Comparison of ENCODE assay signal across 20 cellular contexts in genomic region chr9:110112792-110113191, GRCh38.
"Had no signal": no experiment of that assay in that cellular context is flagged by ENCODE, and none has a peak within 500 bp of the region (broad histone marks: within the 10 kb centered on the region; RNA-seq: fewer than 3 reads in every experiment).

No MANE protein-coding gene starts in this region.

- H3K36me3 ChIP-seq: esophagus squamous epithelium, left ventricle myocardium inferior, ovary, thoracic aorta, uterus had no signal

- H3K9me3 Mint-ChIP-seq: activated CD4-positive, alpha-beta memory T cell treated with anti-CD3 and anti-CD28 coated beads, Interleukin-2, amount 10 ng/mL, durations not matched to agents 7 days and 5 days; activated naive CD8-positive, alpha-beta T cell treated with anti-CD3 and anti-CD28 coated beads for 36 hours; activated T-cell treated with anti-CD3 and anti-CD28 coated beads, Interleukin-2, amount 50 U/mL, for 72 hours; stimulated activated naive CD8-positive, alpha-beta T cell treated with anti-CD3 and anti-CD28 coated beads, Interleukin-15, amount 100 ng/mL, for 72 hours had no signal

- H3K27ac Mint-ChIP-seq: activated CD4-positive, alpha-beta memory T cell treated with anti-CD3 and anti-CD28 coated beads, Interleukin-2, amount 10 ng/mL, durations not matched to agents 7 days and 5 days; activated CD4-positive, alpha-beta T cell treated with anti-CD3 and anti-CD28 coated beads for 36 hours; activated naive CD8-positive, alpha-beta T cell treated with anti-CD3 and anti-CD28 coated beads for 36 hours; activated T-cell treated with anti-CD3 and anti-CD28 coated beads, Interleukin-2, amount 50 U/mL, for 72 hours; stimulated activated naive CD8-positive, alpha-beta T cell treated with anti-CD3 and anti-CD28 coated beads, Interleukin-15, amount 100 ng/mL, for 72 hours had no signal

- DNase-seq: activated CD4-positive, alpha-beta memory T cell treated with anti-CD3 and anti-CD28 coated beads, Interleukin-2, amount 10 ng/mL, durations not matched to agents 7 days and 5 days; activated CD4-positive, alpha-beta T cell treated with anti-CD3 and anti-CD28 coated beads for 36 hours; activated CD8-positive, alpha-beta memory T cell treated with anti-CD3 and anti-CD28 coated beads, Interleukin-2, amount 50 U/mL, for 4 hours; activated gamma-delta T cell treated with Interleukin-2 at 50 U/mL for 16 hours; activated naive CD8-positive, alpha-beta T cell treated with anti-CD3 and anti-CD28 coated beads for 36 hours; activated T-cell treated with anti-CD3 and anti-CD28 coated beads, Interleukin-2, amount 50 U/mL, for 72 hours; anterior cingulate cortex; dorsolateral prefrontal cortex; esophagus squamous epithelium; foreskin keratinocyte; heart left ventricle; islet precursor cell; left ventricle myocardium inferior; mesendoderm; ovary; stimulated activated CD4-positive, alpha-beta T cell treated with anti-CD3 and anti-CD28 coated beads, Interleukin-2, amount 100 ng/mL, for 48 hours; stimulated activated naive CD8-positive, alpha-beta T cell treated with anti-CD3 and anti-CD28 coated beads, Interleukin-15, amount 100 ng/mL, for 72 hours; T-helper 9 cell; uterus had no signal

- H3K4me3 ChIP-seq: dorsolateral prefrontal cortex, esophagus squamous epithelium, heart left ventricle, left ventricle myocardium inferior, ovary, thoracic aorta, uterus had no signal

- H3K4me3 Mint-ChIP-seq: activated CD4-positive, alpha-beta memory T cell treated with anti-CD3 and anti-CD28 coated beads, Interleukin-2, amount 10 ng/mL, durations not matched to agents 7 days and 5 days; activated CD4-positive, alpha-beta T cell treated with anti-CD3 and anti-CD28 coated beads for 36 hours; activated naive CD8-positive, alpha-beta T cell treated with anti-CD3 and anti-CD28 coated beads for 36 hours; activated T-cell treated with anti-CD3 and anti-CD28 coated beads, Interleukin-2, amount 50 U/mL, for 72 hours; stimulated activated naive CD8-positive, alpha-beta T cell treated with anti-CD3 and anti-CD28 coated beads, Interleukin-15, amount 100 ng/mL, for 72 hours had no signal

- H3K27me3 Mint-ChIP-seq: activated CD4-positive, alpha-beta memory T cell treated with anti-CD3 and anti-CD28 coated beads, Interleukin-2, amount 10 ng/mL, durations not matched to agents 7 days and 5 days; activated CD4-positive, alpha-beta T cell treated with anti-CD3 and anti-CD28 coated beads for 36 hours; activated naive CD8-positive, alpha-beta T cell treated with anti-CD3 and anti-CD28 coated beads for 36 hours; stimulated activated naive CD8-positive, alpha-beta T cell treated with anti-CD3 and anti-CD28 coated beads, Interleukin-15, amount 100 ng/mL, for 72 hours had no signal

- H3K36me3 Mint-ChIP-seq: activated naive CD8-positive, alpha-beta T cell treated with anti-CD3 and anti-CD28 coated beads for 36 hours had no signal

- H3K4me1 Mint-ChIP-seq: activated CD4-positive, alpha-beta memory T cell treated with anti-CD3 and anti-CD28 coated beads, Interleukin-2, amount 10 ng/mL, durations not matched to agents 7 days and 5 days; activated CD4-positive, alpha-beta T cell treated with anti-CD3 and anti-CD28 coated beads for 36 hours; activated naive CD8-positive, alpha-beta T cell treated with anti-CD3 and anti-CD28 coated beads for 36 hours; stimulated activated naive CD8-positive, alpha-beta T cell treated with anti-CD3 and anti-CD28 coated beads, Interleukin-15, amount 100 ng/mL, for 72 hours had no signal

- ATAC-seq: activated CD4-positive, alpha-beta T cell treated with anti-CD3 and anti-CD28 coated beads for 36 hours; activated T-cell treated with anti-CD3 and anti-CD28 coated beads, Interleukin-2, amount 50 U/mL, for 72 hours; foreskin keratinocyte; stimulated activated naive CD8-positive, alpha-beta T cell treated with anti-CD3 and anti-CD28 coated beads, Interleukin-15, amount 100 ng/mL, for 72 hours had no signal

- H3K9me3 ChIP-seq: esophagus squamous epithelium, heart left ventricle, left ventricle myocardium inferior, ovary, thoracic aorta, uterus had no signal

- H3K27me3 ChIP-seq: dorsolateral prefrontal cortex, esophagus squamous epithelium, foreskin keratinocyte, heart left ventricle, ovary, uterus had no signal

- H3K27ac ChIP-seq: dorsolateral prefrontal cortex, esophagus squamous epithelium, foreskin keratinocyte, left ventricle myocardium inferior, ovary, thoracic aorta, uterus had no signal
